ENCODE assay signal across 9 cellular contexts in genomic region chr7:27185013-27185707, GRCh38. TPM values are rescaled to one million over a fixed set of nuclear protein-coding genes. Genes with fewer than 3 reads are reported as not detected.
A peak's percentile ranks its signal among the peaks of the same experiment; 100 is the strongest.
DNase-seq lines count a peak whose midpoint lies in the region; ATAC-seq and TF ChIP-seq lines count a peak whose summit lies in the region.
"Had no signal": no experiment of that assay in that cellular context is flagged by ENCODE, and none has a peak within 500 bp of the region (broad histone marks: within the 10 kb centered on the region; RNA-seq: fewer than 3 reads in every experiment).

Gene HOXA11, minus strand, starts transcription at chr7:27185232. Its CDS starts 88 bp downstream, at chr7:27185144.

- H3K9ac ChIP-seq in mesendoderm (ENCODE audit: low read length), result peak within 1 kb of the TSS; percentile 34

- no peak within 1 kb of the TSS for H4K8ac ChIP-seq in mesendoderm (ENCODE audit: low read depth, low read length)

- H3K36me3 Mint-ChIP-seq in activated naive CD8-positive, alpha-beta T cell treated with anti-CD3 and anti-CD28 coated beads, Interleukin-2, amount 50 U/mL, for 24 hours (ENCODE audit: low read depth), result no peaks in the 10 kb centered on the region

- no peaks in the 10 kb centered on the region for H3K9me3 Mint-ChIP-seq in activated naive CD8-positive, alpha-beta T cell treated with anti-CD3 and anti-CD28 coated beads, Interleukin-2, amount 50 U/mL, for 24 hours

- peak within 1 kb of the TSS; percentile 55 for H3K4me2 ChIP-seq in mesendoderm (ENCODE audit: low read length)

- H3K4me3 Mint-ChIP-seq in activated naive CD8-positive, alpha-beta T cell treated with anti-CD3 and anti-CD28 coated beads, Interleukin-2, amount 50 U/mL, for 24 hours, result peak within 1 kb of the TSS; percentile 69

- H3K4ac ChIP-seq in mesendoderm (ENCODE audit: low read depth, low read length), result no peak within 1 kb of the TSS

- peak in 1 of 2 donors; percentile 70 for TF ChIP-seq POLR2A in vagina (IDR thresholded peaks at IDR 0.05)

- no peak for TF ChIP-seq CTCF in vagina (IDR thresholded peaks at IDR 0.05)

- H3K27me3 Mint-ChIP-seq in activated naive CD8-positive, alpha-beta T cell treated with anti-CD3 and anti-CD28 coated beads, Interleukin-2, amount 50 U/mL, for 24 hours, result peaks cover 87% of the 10 kb centered on the region

- no peak within 1 kb of the TSS for H2BK120ac ChIP-seq in mesendoderm (ENCODE audit: low read depth, low read length)

- ATAC-seq in activated naive CD8-positive, alpha-beta T cell treated with anti-CD3 and anti-CD28 coated beads, Interleukin-2, amount 50 U/mL, for 24 hours, result no peak
- ATAC-seq in GM18870 (IDR thresholded peaks at IDR 0.05; ENCODE audit: unreplicated experiment) (no peak), GM21717 (IDR thresholded peaks at IDR 0.05; ENCODE audit: unreplicated experiment) (no peak)

- H3K27ac ChIP-seq in mesendoderm (ENCODE audit: low read depth, low read length), result no peak within 1 kb of the TSS
- peak within 1 kb of the TSS; percentile 99 for H3K27ac ChIP-seq in vagina

- no peak within 1 kb of the TSS for H3K23ac ChIP-seq in mesendoderm (ENCODE audit: low read length)

- peaks cover 39% of the 10 kb centered on the region for H3K4me1 Mint-ChIP-seq in activated naive CD8-positive, alpha-beta T cell treated with anti-CD3 and anti-CD28 coated beads, Interleukin-2, amount 50 U/mL, for 24 hours

- no CpG with 5 or more reads among the region's 36 CpGs for WGBS in mesendoderm (ENCODE audit: extremely low coverage, insufficient coverage, low lambda C conversion rate)

- H3K79me2 ChIP-seq in mesendoderm (ENCODE audit: control insufficient read depth, insufficient read depth, low read length), result no peaks in the 10 kb centered on the region

- DNase-seq in DMS53 treated with DMSO at 0.1 percent for 48 hours (lab: John Stamatoyannopoulos, UW; ENCODE audit: unreplicated experiment) (peak; percentile 77), KBM-7 (peak; percentile 83), mesendoderm (peak; percentile 85), vagina (ENCODE audit: extremely low spot score in 2 of 2) (no peak)
- DNase-seq in activated naive CD8-positive, alpha-beta T cell treated with anti-CD3 and anti-CD28 coated beads, Interleukin-2, amount 50 U/mL, for 24 hours, result no peak
- no peak for DNase-seq in effector CD4-positive, alpha-beta T cell

- peak within 1 kb of the TSS; percentile 19 for H3K18ac ChIP-seq in mesendoderm (ENCODE audit: low read length)

- H3K4me3 ChIP-seq in mesendoderm (ENCODE audit: low read length), result no peak within 1 kb of the TSS
- H3K4me3 ChIP-seq in vagina, result peak within 1 kb of the TSS; percentile 64 to 88

- H3K36me3 ChIP-seq in mesendoderm (ENCODE audit: control insufficient read depth, insufficient read depth, low read length), result no peaks in the 10 kb centered on the region
- H3K36me3 ChIP-seq in vagina, result no peaks in the 10 kb centered on the region

- no peak within 1 kb of the TSS for H2BK5ac ChIP-seq in mesendoderm (ENCODE audit: low read length)

- peak within 1 kb of the TSS; percentile 59 for H3K27ac Mint-ChIP-seq in activated naive CD8-positive, alpha-beta T cell treated with anti-CD3 and anti-CD28 coated beads, Interleukin-2, amount 50 U/mL, for 24 hours

- no peaks in the 10 kb centered on the region for H3K79me1 ChIP-seq in mesendoderm (ENCODE audit: low read length)

- no peak within 1 kb of the TSS for H2AK5ac ChIP-seq in mesendoderm (ENCODE audit: low read length)

- H3K9me3 ChIP-seq in vagina, result no peaks in the 10 kb centered on the region

- peaks cover 86% of the 10 kb centered on the region for H3K27me3 ChIP-seq in mesendoderm (ENCODE audit: insufficient read depth, low read length, poor library complexity)
- H3K27me3 ChIP-seq in vagina, result no peaks in the 10 kb centered on the region

- peak within 1 kb of the TSS; percentile 22 for H3K56ac ChIP-seq in mesendoderm (ENCODE audit: low read length)

- H2BK15ac ChIP-seq in mesendoderm (replicated peaks; ENCODE audit: low read depth), result no peak within 1 kb of the TSS

- intact Hi-C loops in vagina (cut with DNase I), result no loop called here

- H4K5ac ChIP-seq in mesendoderm (ENCODE audit: low read length), result no peak within 1 kb of the TSS

- H3K4me1 ChIP-seq in mesendoderm (ENCODE audit: control insufficient read depth, low read depth, low read length), result no peaks in the 10 kb centered on the region
- H3K4me1 ChIP-seq in vagina, result peaks cover 67% of the 10 kb centered on the region

- in situ Hi-C loops in KBM-7 (cut with MboI; ENCODE audit: low pct_unique_long_range_greater_than_20kb, low sequenced_read_pairs), result loop anchor here (25.0 kb wide), 1 partner anchor 823 kb away; no protein-coding TSS in a partner anchor

RNA-seq across cellular contexts. Expression of gene HOXA11, which starts in this region (rescaled TPM):
- polyA plus RNA-seq in mesendoderm (2013, experiment 1 of 2), result not detected
- polyA plus RNA-seq in mesendoderm (2013, experiment 2 of 2), result not detected
- 9.8 TPM for total RNA-seq in vagina
- total RNA-seq: T-helper 1 cell treated with Interleukin-12 subunit alpha and Interleukin-12 subunit beta and Interleukin-4 antibody, amounts not matched to agents 30 ng/mL and 1 ng/mL, for 36 hours had no signal

Comparison
In these comparisons a context has a peak if more than half of its experiments do, and no peak if none do; other contexts are left out.
1. DNase-seq: peak in DMS53 treated with DMSO at 0.1 percent for 48 hours (single experiment), KBM-7 (single experiment) and mesendoderm (single experiment); none in activated naive CD8-positive, alpha-beta T cell treated with anti-CD3 and anti-CD28 coated beads, Interleukin-2, amount 50 U/mL, for 24 hours (single experiment), vagina (0 of 2) and effector CD4-positive, alpha-beta T cell (single experiment).